ENCODE assay signal across 32 cellular contexts in the genomic region with DNA sequence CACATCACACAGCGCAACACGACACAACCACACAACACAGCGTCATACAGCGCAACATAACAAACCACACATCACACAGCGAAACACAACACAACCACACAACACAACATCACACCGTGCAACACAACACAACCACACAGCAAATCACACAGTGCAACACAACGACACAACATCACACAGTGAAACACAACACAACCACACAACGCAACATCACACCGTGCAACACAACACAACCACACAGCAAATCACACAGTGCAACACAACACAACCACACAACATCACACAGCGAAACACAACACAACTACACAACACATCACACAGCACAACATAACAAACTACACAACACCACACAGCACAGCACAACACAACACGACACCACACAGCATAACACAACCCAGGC.
"Had no signal": no experiment of that assay in that cellular context is flagged by ENCODE, and none has a peak within 500 bp of the region (broad histone marks: within the 10 kb centered on the region; RNA-seq: fewer than 3 reads in every experiment).

No MANE protein-coding gene starts in this region.

- H3K4me1 ChIP-seq: esophagus squamous epithelium, left lung, lower lobe of right lung, pancreas, prostate gland, testis, vagina had no signal

- DNase-seq: activated CD4-positive, alpha-beta memory T cell treated with anti-CD3 and anti-CD28 coated beads for 36 hours; activated CD4-positive, alpha-beta T cell treated with anti-CD3 and anti-CD28 coated beads, Interleukin-2, amount 10 ng/mL, durations not matched to agents 24 days and 14 days; activated CD4-positive, CD25-positive, alpha-beta regulatory T cell treated with anti-CD3 and anti-CD28 coated beads, Interleukin-2, amount 50 U/mL, for 72 hours; activated CD8-positive, alpha-beta memory T cell treated with anti-CD3 and anti-CD28 coated beads, Interleukin-2, amount 50 U/mL, for 4 hours; activated gamma-delta T cell; activated naive CD4-positive, alpha-beta T cell treated with anti-CD3 and anti-CD28 coated beads, Interleukin-2, amount 50 U/mL, for 16 hours; activated naive CD8-positive, alpha-beta T cell treated with anti-CD3 and anti-CD28 coated beads, Interleukin-2, amount 50 U/mL, for 24 hours; activated T-cell treated with anti-CD3 and anti-CD28 coated beads, Interleukin-2, amount 50 U/mL, for 1 hour; amygdala; central memory CD4-positive, alpha-beta T cell; effector CD4-positive, alpha-beta T cell; esophagus squamous epithelium; foreskin melanocyte; left lung; lower lobe of right lung; mesendoderm; pancreas; retina; stimulated activated CD4-positive, alpha-beta T cell treated with anti-CD3 and anti-CD28 coated beads, Interleukin-15, amount 100 ng/mL, for 24 hours; stimulated activated CD4-positive, alpha-beta T cell treated with anti-CD3 and anti-CD28 coated beads, Interleukin-2, amount 100 ng/mL, for 24 hours; stimulated activated naive CD4-positive, alpha-beta T cell; T-helper 17 cell; T1000; testis had no signal

- H3K27ac Mint-ChIP-seq: activated CD4-positive, alpha-beta memory T cell treated with anti-CD3 and anti-CD28 coated beads for 36 hours; activated CD4-positive, alpha-beta T cell treated with anti-CD3 and anti-CD28 coated beads, Interleukin-2, amount 10 ng/mL, durations not matched to agents 24 days and 14 days; activated naive CD8-positive, alpha-beta T cell treated with anti-CD3 and anti-CD28 coated beads, Interleukin-2, amount 50 U/mL, for 24 hours; activated T-helper 1 cell treated with anti-CD3 and anti-CD28 coated beads, Interleukin-12 subunit alpha, Interleukin-12 subunit beta, Interleukin-2, Interleukin-4 antibody, amounts not matched to agents 30 ng/mL and 10 ng/mL and 1 ng/mL, durations not matched to agents 14 hours and 24 hours and 36 hours; dendritic cell treated with granulocyte-macrophage colony-stimulating factor and Interleukin-4, amounts not matched to agents 40 ng/mL and 50 ng/mL, for 4 days; natural killer cell treated with Interleukin-12 subunit alpha and Interleukin-12 subunit beta and Interleukin-15 and Interleukin-18, amount 100 ng/mL, for 72 hours; T-helper 17 cell; type B pancreatic cell had no signal

- H3K9me3 ChIP-seq: esophagus squamous epithelium, left lung, lower lobe of right lung, pancreas, prostate gland, testis, vagina had no signal

- H3K9me3 Mint-ChIP-seq: activated CD4-positive, alpha-beta memory T cell treated with anti-CD3 and anti-CD28 coated beads for 36 hours; activated T-helper 1 cell treated with anti-CD3 and anti-CD28 coated beads, Interleukin-12 subunit alpha, Interleukin-12 subunit beta, Interleukin-2, Interleukin-4 antibody, amounts not matched to agents 30 ng/mL and 10 ng/mL and 1 ng/mL, durations not matched to agents 14 hours and 24 hours and 36 hours; natural killer cell treated with Interleukin-12 subunit alpha and Interleukin-12 subunit beta and Interleukin-15 and Interleukin-18, amount 100 ng/mL, for 72 hours had no signal

- H3K4me1 Mint-ChIP-seq: activated CD4-positive, alpha-beta T cell treated with anti-CD3 and anti-CD28 coated beads, Interleukin-2, amount 10 ng/mL, durations not matched to agents 24 days and 14 days; T-helper 17 cell had no signal

- H3K4me3 Mint-ChIP-seq: activated CD4-positive, alpha-beta memory T cell treated with anti-CD3 and anti-CD28 coated beads for 36 hours; activated CD4-positive, alpha-beta T cell treated with anti-CD3 and anti-CD28 coated beads, Interleukin-2, amount 10 ng/mL, durations not matched to agents 24 days and 14 days; activated naive CD8-positive, alpha-beta T cell treated with anti-CD3 and anti-CD28 coated beads, Interleukin-2, amount 50 U/mL, for 24 hours; activated T-helper 1 cell treated with anti-CD3 and anti-CD28 coated beads, Interleukin-12 subunit alpha, Interleukin-12 subunit beta, Interleukin-2, Interleukin-4 antibody, amounts not matched to agents 30 ng/mL and 10 ng/mL and 1 ng/mL, durations not matched to agents 14 hours and 24 hours and 36 hours; dendritic cell treated with granulocyte-macrophage colony-stimulating factor and Interleukin-4, amounts not matched to agents 40 ng/mL and 50 ng/mL, for 4 days; natural killer cell treated with Interleukin-12 subunit alpha and Interleukin-12 subunit beta and Interleukin-15 and Interleukin-18, amount 100 ng/mL, for 72 hours; T-helper 17 cell; type B pancreatic cell had no signal

- H3K4me3 ChIP-seq: esophagus squamous epithelium, left lung, lower lobe of right lung, pancreas, prostate gland, testis, vagina had no signal

- H3K36me3 ChIP-seq: esophagus squamous epithelium, left lung, lower lobe of right lung, pancreas, prostate gland, vagina, WERI-Rb-1 had no signal

- FAIRE-seq: pancreas had no signal

- H3K27me3 ChIP-seq: pancreas, testis, vagina had no signal

- H3K36me3 Mint-ChIP-seq: activated CD4-positive, alpha-beta memory T cell treated with anti-CD3 and anti-CD28 coated beads for 36 hours; natural killer cell treated with Interleukin-12 subunit alpha and Interleukin-12 subunit beta and Interleukin-15 and Interleukin-18, amount 100 ng/mL, for 72 hours; type B pancreatic cell had no signal

- H3K27ac ChIP-seq: epithelial cell of prostate, esophagus squamous epithelium, left lung, lower lobe of right lung, pancreas, prostate gland, testis, vagina, WERI-Rb-1 had no signal
